Comparison of ENCODE assay signal across 1 cellular context in genomic region chr15:52759969-52760368, GRCh38.
TF ChIP-seq lines count a peak whose summit lies in the region.

No MANE protein-coding gene starts in this region.

TF ChIP-seq in HepG2, 621 proteins besides CTCF, POLR2A, EP300 and RAD21 (continued from another document):
- TF ChIP-seq CSRNP2 (CRISPR knock-in tag; conservative IDR thresholded peaks at IDR 0.05; ENCODE audit: low read depth): no peak
